28 cellular contexts compared by ENCODE assay signal in genomic region chr3:129996073-129996472, GRCh38. TPM values are rescaled to one million over a fixed set of nuclear protein-coding genes. Genes with fewer than 3 reads are reported as not detected.
DNase-seq lines count a peak whose midpoint lies in the region; ATAC-seq and TF ChIP-seq lines count a peak whose summit lies in the region.
"Had no signal": no experiment of that assay in that cellular context is flagged by ENCODE, and none has a peak within 500 bp of the region (broad histone marks: within the 10 kb centered on the region; RNA-seq: fewer than 3 reads in every experiment).

No MANE protein-coding gene starts in this region.

- H3K27ac Mint-ChIP-seq in endodermal cell = no peak overlapping the region
- no peak overlapping the region for H3K27ac Mint-ChIP-seq in CD4-positive, alpha-beta T cell
- no peak overlapping the region for H3K27ac Mint-ChIP-seq in CD4-positive, alpha-beta memory T cell
- H3K27ac Mint-ChIP-seq: CD14-positive monocyte; CD4-positive, CD25-positive, alpha-beta regulatory T cell had no signal

- H3K9ac ChIP-seq in endodermal cell (ENCODE audit: extremely low read depth, low read length, poor library complexity, severe bottlenecking) = no peak overlapping the region
- H3K9ac ChIP-seq: BLaER1 had no signal

- H3K4me3 Mint-ChIP-seq in endodermal cell = no peak overlapping the region
- H3K4me3 Mint-ChIP-seq in CD4-positive, alpha-beta T cell = no peak overlapping the region
- no peak overlapping the region for H3K4me3 Mint-ChIP-seq in CD4-positive, alpha-beta memory T cell
- H3K4me3 Mint-ChIP-seq: CD14-positive monocyte; CD4-positive, CD25-positive, alpha-beta regulatory T cell; CD8-positive, alpha-beta memory T cell had no signal

- H3K4me1 Mint-ChIP-seq in endodermal cell = peaks cover 7% of the 10 kb centered on the region
- no peaks in the 10 kb centered on the region for H3K4me1 Mint-ChIP-seq in CD4-positive, alpha-beta T cell (ENCODE audit: low read depth)
- H3K4me1 Mint-ChIP-seq in CD4-positive, alpha-beta memory T cell = no peaks in the 10 kb centered on the region
- H3K4me1 Mint-ChIP-seq: CD4-positive, CD25-positive, alpha-beta regulatory T cell; CD8-positive, alpha-beta memory T cell had no signal

- H3K36me3 ChIP-seq in endodermal cell (ENCODE audit: control insufficient read depth, insufficient read depth, low read length) (no peaks in the 10 kb centered on the region), osteoblast (ENCODE audit: insufficient read depth, low read length) (peaks cover 40% of the 10 kb centered on the region), vagina (no peaks in the 10 kb centered on the region)
- H3K36me3 ChIP-seq in CD4-positive, alpha-beta memory T cell (ENCODE audit: insufficient read depth, low read length) = no peaks in the 10 kb centered on the region
- H3K36me3 ChIP-seq: BE2C, BLaER1 had no signal

- DNase-seq in cardiac septum (ENCODE audit: low spot score) = peak; percentile 24
- DNase-seq in left ventricle myocardium superior = no peak
- no peak for DNase-seq in endodermal cell
- no peak for DNase-seq in osteoblast (ENCODE audit: insufficient read length, low spot score, missing footprints)
- DNase-seq in CD4-positive, alpha-beta T cell = no peak
- DNase-seq in CD4-positive, alpha-beta memory T cell = no peak
- no peak for DNase-seq in vagina (ENCODE audit: extremely low spot score in 2 of 2)
- DNase-seq: 8988T; ACHN; BE2C; C1 segment of cervical spinal cord; CD4-positive, CD25-positive, alpha-beta regulatory T cell; CD8-positive, alpha-beta memory T cell; COR-L47; DMS 273 treated with DMSO at 0.1 percent for 48 hours; DMS153; DMS53; DMS79; DND-41; EL; GDM1 had no signal

- H3K4me3 ChIP-seq in endodermal cell (ENCODE audit: low read length) (no peak overlapping the region), osteoblast (ENCODE audit: insufficient read depth, low read length) (no peak overlapping the region), vagina (no peak overlapping the region)
- no peak overlapping the region for H3K4me3 ChIP-seq in CD4-positive, alpha-beta memory T cell (ENCODE audit: low read length in 2 of 2)
- H3K4me3 ChIP-seq: BLaER1, GM12878 had no signal

- peaks cover 83% of the 10 kb centered on the region for H3K79me2 ChIP-seq in osteoblast (ENCODE audit: insufficient read depth, low read length)

- H3K27me3 ChIP-seq in endodermal cell (ENCODE audit: control insufficient read depth, insufficient read depth, low read length, poor library complexity, severe bottlenecking) (peaks cover 5% of the 10 kb centered on the region), osteoblast (ENCODE audit: insufficient read depth, low read length) (no peaks in the 10 kb centered on the region), vagina (no peaks in the 10 kb centered on the region)
- no peaks in the 10 kb centered on the region for H3K27me3 ChIP-seq in CD4-positive, alpha-beta T cell (ENCODE audit: control insufficient read depth, insufficient read depth, low read length)
- H3K27me3 ChIP-seq in CD4-positive, alpha-beta memory T cell (ENCODE audit: insufficient read depth, low read length) = no peaks in the 10 kb centered on the region
- H3K27me3 ChIP-seq: BE2C, BLaER1 had no signal

- no peak overlapping the region for H2AFZ ChIP-seq in osteoblast (ENCODE audit: low read length)

- CTCF ChIA-PET in CD4-positive, alpha-beta T cell (lab: Charles Lee) = no interaction called here
- CTCF ChIA-PET in CD4-positive, alpha-beta memory T cell (lab: Charles Lee; ENCODE audit: partially characterized antibody) = interaction anchor here (1.2 kb wide), 1 partner anchor 368 kb away, joined by 3 read pairs; no protein-coding TSS in a partner anchor

- H3K36me3 Mint-ChIP-seq in endodermal cell (ENCODE audit: low read depth) = no peaks in the 10 kb centered on the region
- H3K36me3 Mint-ChIP-seq in CD4-positive, alpha-beta T cell (ENCODE audit: low read depth) = no peaks in the 10 kb centered on the region
- no peaks in the 10 kb centered on the region for H3K36me3 Mint-ChIP-seq in CD4-positive, alpha-beta memory T cell
- H3K36me3 Mint-ChIP-seq: CD14-positive monocyte; CD8-positive, alpha-beta memory T cell had no signal

- H3K4me1 ChIP-seq in endodermal cell (ENCODE audit: control insufficient read depth, insufficient read depth, low read length) (no peaks in the 10 kb centered on the region), osteoblast (ENCODE audit: insufficient read depth, low read length) (peaks cover 26% of the 10 kb centered on the region), vagina (no peaks in the 10 kb centered on the region)
- no peaks in the 10 kb centered on the region for H3K4me1 ChIP-seq in CD4-positive, alpha-beta memory T cell (ENCODE audit: insufficient read depth, low read length)
- H3K4me1 ChIP-seq: BE2C had no signal

- TF ChIP-seq POLR2A in vagina (IDR thresholded peaks at IDR 0.05) = no peak

- no peaks in the 10 kb centered on the region for H3K9me3 Mint-ChIP-seq in endodermal cell
- H3K9me3 Mint-ChIP-seq in CD4-positive, alpha-beta T cell = peaks cover 2% of the 10 kb centered on the region
- peaks cover 0 to 4% (median 0%) of the 10 kb centered on the region in 8 donors for H3K9me3 Mint-ChIP-seq in CD4-positive, alpha-beta memory T cell
- H3K9me3 Mint-ChIP-seq: CD8-positive, alpha-beta memory T cell had no signal

- 90 to 96% methylated on average over 4 of the region's 4 CpGs for WGBS in endodermal cell (ENCODE audit: insufficient coverage in 1 of 2, insufficient read length in 1 of 2), 2 experiments

- H3K4me2 ChIP-seq in osteoblast (ENCODE audit: insufficient read depth, low read length) = no peak overlapping the region
- H3K4me2 ChIP-seq: BLaER1 had no signal

- H4K20me1 ChIP-seq in osteoblast (ENCODE audit: insufficient read depth, low read length) = peaks cover 5% of the 10 kb centered on the region
- H4K20me1 ChIP-seq: BLaER1 had no signal

- intact Hi-C loops in cardiac septum (cut with DNase I) (no loop called here), left ventricle myocardium superior (cut with micrococcal nuclease) (no loop called here), vagina (cut with DNase I) (no loop called here)
- intact Hi-C loops in CD4-positive, alpha-beta T cell (cut with DNase I, micrococcal nuclease) = no loop called here
- intact Hi-C loops in CD4-positive, alpha-beta memory T cell (cut with micrococcal nuclease) = no loop called here

- POLR2A ChIA-PET in CD4-positive, alpha-beta T cell (lab: Charles Lee) = no interaction called here
- POLR2A ChIA-PET in CD4-positive, alpha-beta memory T cell (lab: Charles Lee; ENCODE audit: partially characterized antibody) = no interaction called here

- H3K27me3 Mint-ChIP-seq in endodermal cell (ENCODE audit: insufficient read depth) = peaks cover 66% of the 10 kb centered on the region
- peaks cover 29% of the 10 kb centered on the region for H3K27me3 Mint-ChIP-seq in CD4-positive, alpha-beta T cell
- H3K27me3 Mint-ChIP-seq in CD4-positive, alpha-beta memory T cell = peaks cover 16 to 27% of the 10 kb centered on the region in 2 donors

- H3K27ac ChIP-seq in endodermal cell (ENCODE audit: low read depth, low read length) (no peak overlapping the region), osteoblast (ENCODE audit: low read depth, low read length) (peak overlapping the region; percentile 47), vagina (no peak overlapping the region)
- H3K27ac ChIP-seq in CD4-positive, alpha-beta T cell (ENCODE audit: low read depth, low read length) = no peak overlapping the region
- H3K27ac ChIP-seq in CD4-positive, alpha-beta memory T cell (ENCODE audit: low read depth, low read length) = no peak overlapping the region
- H3K27ac ChIP-seq: BLaER1 had no signal

- TF ChIP-seq CTCF in endodermal cell (conservative IDR thresholded peaks at IDR 0.05) (peak; percentile 39), osteoblast (IDR thresholded peaks at IDR 0.05; ENCODE audit: extremely low read depth, low read depth, low read length) (no peak), vagina (IDR thresholded peaks at IDR 0.05) (no peak)
- no peak for TF ChIP-seq CTCF in CD4-positive, alpha-beta T cell (IDR thresholded peaks at IDR 0.05)

- no peak for ATAC-seq in left ventricle myocardium superior
- ATAC-seq in CD4-positive, alpha-beta T cell (ENCODE audit: poor library complexity) = no peak
- ATAC-seq: GM12878 had no signal

- no peaks in the 10 kb centered on the region for H3K9me3 ChIP-seq in endodermal cell (ENCODE audit: control insufficient read depth, low read length)
- no peaks in the 10 kb centered on the region for H3K9me3 ChIP-seq in osteoblast (ENCODE audit: low read depth, low read length)
- H3K9me3 ChIP-seq in CD4-positive, alpha-beta T cell (ENCODE audit: control insufficient read depth, low read length) = no peaks in the 10 kb centered on the region
- H3K9me3 ChIP-seq in CD4-positive, alpha-beta memory T cell (ENCODE audit: control insufficient read depth in 1 of 2, low read length in 2 of 2) = no peaks in the 10 kb centered on the region
- H3K9me3 ChIP-seq in vagina = no peaks in the 10 kb centered on the region
- H3K9me3 ChIP-seq: BE2C, BLaER1 had no signal

RNA-seq across cellular contexts. Expression of gene TRH, which starts 21.6 kb away (rescaled TPM):
- total RNA-seq in cardiac septum (not detected), left ventricle myocardium superior (not detected), endodermal cell (under 1 TPM; 0.22 to 0.29 TPM), osteoblast (under 0.01 TPM in 2 replicates), vagina (1.2 TPM)
- 2.7 TPM for polyA plus RNA-seq in endodermal cell (2013, experiment 1 of 2)
- 2.5 TPM for polyA plus RNA-seq in endodermal cell (2013, experiment 2 of 2)
- total RNA-seq in CD4-positive, alpha-beta T cell = not detected
- total RNA-seq in CD4-positive, alpha-beta memory T cell = not detected
- not detected for polyA plus RNA-seq in CD4-positive, alpha-beta memory T cell
- total RNA-seq: A673; CD4-positive, CD25-positive, alpha-beta regulatory T cell; CD8-positive, alpha-beta memory T cell; Daoy; G401; GM12878 had no signal
- polyA plus RNA-seq: AG04450; CD14-positive monocyte; CD4-positive, CD25-positive, alpha-beta regulatory T cell; CD8-positive, alpha-beta memory T cell; GM12878 had no signal
